In the genomic region with DNA sequence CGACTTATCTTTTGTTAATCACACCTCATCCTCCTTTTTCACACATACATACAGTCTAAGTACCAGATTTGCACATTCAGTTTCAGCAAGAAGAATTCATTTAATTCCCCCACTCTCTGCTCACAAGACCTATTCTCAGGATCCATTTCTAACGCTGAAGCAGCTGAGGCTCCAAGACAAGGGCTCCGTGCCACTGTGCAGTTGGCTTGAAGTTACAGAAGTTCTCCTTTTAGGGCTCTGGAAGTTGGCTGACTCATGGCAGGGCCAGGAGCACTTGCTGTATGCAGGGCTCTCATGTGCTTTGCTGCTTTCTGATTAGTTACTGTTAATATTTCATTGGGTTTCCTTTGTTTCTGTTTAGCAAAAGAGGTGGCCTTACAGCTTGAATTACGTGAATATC, we compare ENCODE assay signal across 25 cellular contexts.
"Had no signal": no experiment of that assay in that cellular context is flagged by ENCODE, and none has a peak within 500 bp of the region (broad histone marks: within the 10 kb centered on the region; RNA-seq: fewer than 3 reads in every experiment).

No MANE protein-coding gene starts in this region.

- H3K27ac Mint-ChIP-seq: activated CD4-positive, alpha-beta memory T cell treated with anti-CD3 and anti-CD28 coated beads for 36 hours; activated CD4-positive, alpha-beta T cell treated with anti-CD3 and anti-CD28 coated beads for 36 hours; activated CD4-positive, alpha-beta T cell treated with anti-CD3 and anti-CD28 coated beads, Interleukin-2, amount 10 ng/mL, durations not matched to agents 24 days and 14 days; activated CD8-positive, alpha-beta memory T cell treated with anti-CD3 and anti-CD28 coated beads, Interleukin-2, amount 10 ng/mL, durations not matched to agents 7 days and 5 days; activated CD8-positive, alpha-beta T cell treated with anti-CD3 and anti-CD28 coated beads, Interleukin-2, amount 10 ng/mL, durations not matched to agents 7 days and 5 days; activated naive CD4-positive, alpha-beta T cell treated with anti-CD3 and anti-CD28 coated beads, Interleukin-2, amount 10 ng/mL, durations not matched to agents 7 days and 5 days; activated naive CD4-positive, alpha-beta T cell treated with anti-CD3 and anti-CD28 coated beads, Interleukin-2, amount 50 U/mL, for 72 hours; activated naive CD8-positive, alpha-beta T cell treated with anti-CD3 and anti-CD28 coated beads, Interleukin-2, amount 10 ng/mL, durations not matched to agents 7 days and 5 days; activated T-cell treated with anti-CD3 and anti-CD28 coated beads, Interleukin-2, amount 50 U/mL, for 24 hours; activated T-cell treated with anti-CD3 and anti-CD28 coated beads, Interleukin-2, amount 50 U/mL, for 72 hours; dendritic cell treated with granulocyte-macrophage colony-stimulating factor and Interleukin-4, amounts not matched to agents 40 ng/mL and 50 ng/mL, for 4 days; endodermal cell had no signal

- H3K4me1 Mint-ChIP-seq: activated CD4-positive, alpha-beta T cell treated with anti-CD3 and anti-CD28 coated beads for 36 hours; activated CD4-positive, alpha-beta T cell treated with anti-CD3 and anti-CD28 coated beads, Interleukin-2, amount 10 ng/mL, durations not matched to agents 24 days and 14 days; activated CD8-positive, alpha-beta memory T cell treated with anti-CD3 and anti-CD28 coated beads, Interleukin-2, amount 10 ng/mL, durations not matched to agents 7 days and 5 days; activated naive CD4-positive, alpha-beta T cell treated with anti-CD3 and anti-CD28 coated beads, Interleukin-2, amount 10 ng/mL, durations not matched to agents 7 days and 5 days; activated naive CD8-positive, alpha-beta T cell treated with anti-CD3 and anti-CD28 coated beads, Interleukin-2, amount 10 ng/mL, durations not matched to agents 7 days and 5 days; central memory CD8-positive, alpha-beta T cell; endodermal cell had no signal

- H3K9me3 Mint-ChIP-seq: activated CD4-positive, alpha-beta T cell treated with anti-CD3 and anti-CD28 coated beads, Interleukin-2, amount 10 ng/mL, durations not matched to agents 24 days and 14 days; activated naive CD8-positive, alpha-beta T cell treated with anti-CD3 and anti-CD28 coated beads, Interleukin-2, amount 10 ng/mL, durations not matched to agents 7 days and 5 days had no signal

- H3K4me3 Mint-ChIP-seq: activated CD4-positive, alpha-beta memory T cell treated with anti-CD3 and anti-CD28 coated beads for 36 hours; activated CD4-positive, alpha-beta T cell treated with anti-CD3 and anti-CD28 coated beads for 36 hours; activated CD4-positive, alpha-beta T cell treated with anti-CD3 and anti-CD28 coated beads, Interleukin-2, amount 10 ng/mL, durations not matched to agents 24 days and 14 days; activated CD8-positive, alpha-beta memory T cell treated with anti-CD3 and anti-CD28 coated beads, Interleukin-2, amount 10 ng/mL, durations not matched to agents 7 days and 5 days; activated CD8-positive, alpha-beta T cell treated with anti-CD3 and anti-CD28 coated beads, Interleukin-2, amount 10 ng/mL, durations not matched to agents 7 days and 5 days; activated naive CD4-positive, alpha-beta T cell treated with anti-CD3 and anti-CD28 coated beads, Interleukin-2, amount 10 ng/mL, durations not matched to agents 7 days and 5 days; activated naive CD8-positive, alpha-beta T cell treated with anti-CD3 and anti-CD28 coated beads, Interleukin-2, amount 10 ng/mL, durations not matched to agents 7 days and 5 days; activated T-cell treated with anti-CD3 and anti-CD28 coated beads, Interleukin-2, amount 50 U/mL, for 24 hours; activated T-cell treated with anti-CD3 and anti-CD28 coated beads, Interleukin-2, amount 50 U/mL, for 72 hours; central memory CD8-positive, alpha-beta T cell; dendritic cell treated with granulocyte-macrophage colony-stimulating factor and Interleukin-4, amounts not matched to agents 40 ng/mL and 50 ng/mL, for 4 days; endodermal cell had no signal

- H3K36me3 Mint-ChIP-seq: activated CD4-positive, alpha-beta memory T cell treated with anti-CD3 and anti-CD28 coated beads for 36 hours; activated CD8-positive, alpha-beta memory T cell treated with anti-CD3 and anti-CD28 coated beads, Interleukin-2, amount 10 ng/mL, durations not matched to agents 7 days and 5 days; activated naive CD4-positive, alpha-beta T cell treated with anti-CD3 and anti-CD28 coated beads, Interleukin-2, amount 10 ng/mL, durations not matched to agents 7 days and 5 days; activated naive CD8-positive, alpha-beta T cell treated with anti-CD3 and anti-CD28 coated beads, Interleukin-2, amount 10 ng/mL, durations not matched to agents 7 days and 5 days had no signal

- DNase-seq: activated CD4-positive, alpha-beta memory T cell treated with anti-CD3 and anti-CD28 coated beads for 36 hours; activated CD4-positive, alpha-beta T cell treated with anti-CD3 and anti-CD28 coated beads for 36 hours; activated CD4-positive, alpha-beta T cell treated with anti-CD3 and anti-CD28 coated beads, Interleukin-2, amount 10 ng/mL, durations not matched to agents 24 days and 14 days; activated CD4-positive, CD25-positive, alpha-beta regulatory T cell; activated CD4-positive, CD25-positive, alpha-beta regulatory T cell treated with anti-CD3 and anti-CD28 coated beads, Interleukin-2, amount 50 U/mL, for 72 hours; activated CD8-positive, alpha-beta memory T cell treated with anti-CD3 and anti-CD28 coated beads, Interleukin-2, amount 10 ng/mL, durations not matched to agents 7 days and 5 days; activated CD8-positive, alpha-beta memory T cell treated with anti-CD3 and anti-CD28 coated beads, Interleukin-2, amount 50 U/mL, for 48 hours; activated CD8-positive, alpha-beta T cell treated with anti-CD3 and anti-CD28 coated beads, Interleukin-2, amount 10 ng/mL, durations not matched to agents 7 days and 5 days; activated gamma-delta T cell; activated naive CD4-positive, alpha-beta T cell; activated naive CD4-positive, alpha-beta T cell treated with anti-CD3 and anti-CD28 coated beads, Interleukin-2, amount 10 ng/mL, durations not matched to agents 7 days and 5 days; activated naive CD8-positive, alpha-beta T cell treated with anti-CD3 and anti-CD28 coated beads, Interleukin-2, amount 10 ng/mL, durations not matched to agents 7 days and 5 days; activated T-cell treated with anti-CD3 and anti-CD28 coated beads for 4 hours; activated T-cell treated with anti-CD3 and anti-CD28 coated beads, Interleukin-2, amount 50 U/mL, for 24 hours; activated T-cell treated with anti-CD3 and anti-CD28 coated beads, Interleukin-2, amount 50 U/mL, for 72 hours; brain microvascular endothelial cell; effector memory CD4-positive, alpha-beta T cell; endodermal cell; foreskin keratinocyte; T-helper 2 cell had no signal

- H3K27me3 Mint-ChIP-seq: activated CD4-positive, alpha-beta memory T cell treated with anti-CD3 and anti-CD28 coated beads for 36 hours; activated CD4-positive, alpha-beta T cell treated with anti-CD3 and anti-CD28 coated beads for 36 hours; activated CD4-positive, alpha-beta T cell treated with anti-CD3 and anti-CD28 coated beads, Interleukin-2, amount 10 ng/mL, durations not matched to agents 24 days and 14 days; activated CD8-positive, alpha-beta memory T cell treated with anti-CD3 and anti-CD28 coated beads, Interleukin-2, amount 10 ng/mL, durations not matched to agents 7 days and 5 days; activated naive CD4-positive, alpha-beta T cell treated with anti-CD3 and anti-CD28 coated beads, Interleukin-2, amount 10 ng/mL, durations not matched to agents 7 days and 5 days; activated naive CD8-positive, alpha-beta T cell treated with anti-CD3 and anti-CD28 coated beads, Interleukin-2, amount 10 ng/mL, durations not matched to agents 7 days and 5 days; activated T-cell treated with anti-CD3 and anti-CD28 coated beads, Interleukin-2, amount 50 U/mL, for 24 hours; central memory CD8-positive, alpha-beta T cell; dendritic cell treated with granulocyte-macrophage colony-stimulating factor and Interleukin-4, amounts not matched to agents 40 ng/mL and 50 ng/mL, for 4 days had no signal

- ATAC-seq: activated CD4-positive, alpha-beta T cell treated with anti-CD3 and anti-CD28 coated beads for 36 hours; activated CD8-positive, alpha-beta memory T cell treated with anti-CD3 and anti-CD28 coated beads, Interleukin-2, amount 10 ng/mL, durations not matched to agents 7 days and 5 days; activated CD8-positive, alpha-beta T cell treated with anti-CD3 and anti-CD28 coated beads, Interleukin-2, amount 10 ng/mL, durations not matched to agents 7 days and 5 days; activated naive CD4-positive, alpha-beta T cell treated with anti-CD3 and anti-CD28 coated beads, Interleukin-2, amount 50 U/mL, for 72 hours; activated T-cell treated with anti-CD3 and anti-CD28 coated beads, Interleukin-2, amount 50 U/mL, for 72 hours; esophagus mucosa; foreskin keratinocyte; gastroesophageal sphincter had no signal
